Comparison of ENCODE assay signal across 1 cellular context in the genomic region with DNA sequence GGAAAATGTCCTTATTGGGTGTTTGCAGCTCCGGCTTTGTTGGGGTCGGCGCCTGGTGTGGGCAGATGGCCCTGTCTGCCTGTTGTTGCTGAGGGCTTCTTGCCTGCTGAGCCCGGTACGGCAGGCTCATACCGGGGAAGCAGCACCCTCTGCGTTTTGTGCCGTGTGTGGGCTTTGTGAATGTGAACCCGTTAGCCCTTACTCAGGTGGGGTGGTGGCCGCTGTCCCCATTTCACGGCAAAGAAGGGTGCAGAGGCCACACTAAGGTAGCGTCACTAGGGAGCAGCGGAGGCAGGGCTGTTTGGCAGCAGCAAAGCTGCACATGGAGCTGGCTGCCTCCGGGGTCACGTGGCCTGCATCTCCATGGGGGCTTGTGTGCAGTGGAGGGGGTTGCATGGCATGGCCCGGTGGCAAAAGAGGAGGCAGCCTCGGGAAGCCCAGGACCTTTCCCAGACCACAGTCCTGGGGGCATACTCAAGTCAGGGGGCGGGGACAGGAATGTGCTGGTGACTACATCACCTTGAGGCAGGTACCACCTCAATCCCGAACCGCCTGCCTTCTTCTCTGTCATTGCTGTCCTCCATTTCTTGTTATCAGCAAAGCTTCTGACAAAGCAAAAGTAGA.
A peak's percentile ranks its signal among the peaks of the same experiment; 100 is the strongest.
TF ChIP-seq lines count a peak whose summit lies in the region.

No MANE protein-coding gene starts in this region.

TF ChIP-seq in K562, 482 proteins besides CTCF, POLR2A, EP300 and RAD21:
- TF ChIP-seq CTBP1 (IDR thresholded peaks at IDR 0.05; ENCODE audit: borderline replicate concordance) (no peak), KLF10 (CRISPR knock-in tag; IDR thresholded peaks at IDR 0.05) (no peak), ZEB2 (IDR thresholded peaks at IDR 0.05) (peak; percentile 37; the same call in 1 of the 2 replicates), XRCC4 (IDR thresholded peaks at IDR 0.05; ENCODE audit: extremely low read depth, insufficient read depth, insufficient read length) (no peak), ZFP36 (IDR thresholded peaks at IDR 0.05; ENCODE audit: low read depth, low read length, partially characterized antibody) (peak; percentile 80), ZNF311 (CRISPR knock-in tag; IDR thresholded peaks at IDR 0.05) (no peak), ZNF134 (CRISPR knock-in tag; conservative IDR thresholded peaks at IDR 0.05) (no peak), CHD2 (IDR thresholded peaks at IDR 0.05; ENCODE audit: low read depth, low read length) (no peak), XRCC3 (IDR thresholded peaks at IDR 0.05) (no peak), EGR1 (conservative IDR thresholded peaks at IDR 0.05) (no peak)
- TF ChIP-seq, protein P1, sequence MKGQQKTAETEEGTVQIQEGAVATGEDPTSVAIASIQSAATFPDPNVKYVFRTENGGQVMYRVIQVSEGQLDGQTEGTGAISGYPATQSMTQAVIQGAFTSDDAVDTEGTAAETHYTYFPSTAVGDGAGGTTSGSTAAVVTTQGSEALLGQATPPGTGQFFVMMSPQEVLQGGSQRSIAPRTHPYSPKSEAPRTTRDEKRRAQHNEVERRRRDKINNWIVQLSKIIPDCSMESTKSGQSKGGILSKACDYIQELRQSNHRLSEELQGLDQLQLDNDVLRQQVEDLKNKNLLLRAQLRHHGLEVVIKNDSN (CRISPR knock-in tag; IDR thresholded peaks at IDR 0.05) = peak; percentile 68
- TF ChIP-seq, protein P2, sequence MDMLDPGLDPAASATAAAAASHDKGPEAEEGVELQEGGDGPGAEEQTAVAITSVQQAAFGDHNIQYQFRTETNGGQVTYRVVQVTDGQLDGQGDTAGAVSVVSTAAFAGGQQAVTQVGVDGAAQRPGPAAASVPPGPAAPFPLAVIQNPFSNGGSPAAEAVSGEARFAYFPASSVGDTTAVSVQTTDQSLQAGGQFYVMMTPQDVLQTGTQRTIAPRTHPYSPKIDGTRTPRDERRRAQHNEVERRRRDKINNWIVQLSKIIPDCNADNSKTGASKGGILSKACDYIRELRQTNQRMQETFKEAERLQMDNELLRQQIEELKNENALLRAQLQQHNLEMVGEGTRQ (CRISPR knock-in tag; IDR thresholded peaks at IDR 0.05) = peak; percentile 58
- TF ChIP-seq, protein P3, sequence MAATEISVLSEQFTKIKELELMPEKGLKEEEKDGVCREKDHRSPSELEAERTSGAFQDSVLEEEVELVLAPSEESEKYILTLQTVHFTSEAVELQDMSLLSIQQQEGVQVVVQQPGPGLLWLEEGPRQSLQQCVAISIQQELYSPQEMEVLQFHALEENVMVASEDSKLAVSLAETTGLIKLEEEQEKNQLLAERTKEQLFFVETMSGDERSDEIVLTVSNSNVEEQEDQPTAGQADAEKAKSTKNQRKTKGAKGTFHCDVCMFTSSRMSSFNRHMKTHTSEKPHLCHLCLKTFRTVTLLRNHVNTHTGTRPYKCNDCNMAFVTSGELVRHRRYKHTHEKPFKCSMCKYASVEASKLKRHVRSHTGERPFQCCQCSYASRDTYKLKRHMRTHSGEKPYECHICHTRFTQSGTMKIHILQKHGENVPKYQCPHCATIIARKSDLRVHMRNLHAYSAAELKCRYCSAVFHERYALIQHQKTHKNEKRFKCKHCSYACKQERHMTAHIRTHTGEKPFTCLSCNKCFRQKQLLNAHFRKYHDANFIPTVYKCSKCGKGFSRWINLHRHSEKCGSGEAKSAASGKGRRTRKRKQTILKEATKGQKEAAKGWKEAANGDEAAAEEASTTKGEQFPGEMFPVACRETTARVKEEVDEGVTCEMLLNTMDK (IDR thresholded peaks at IDR 0.05; ENCODE audit: borderline replicate concordance, insufficient read depth, low read depth, low read length, poor library complexity, severe bottlenecking) = no peak
- TF ChIP-seq, protein P4, sequence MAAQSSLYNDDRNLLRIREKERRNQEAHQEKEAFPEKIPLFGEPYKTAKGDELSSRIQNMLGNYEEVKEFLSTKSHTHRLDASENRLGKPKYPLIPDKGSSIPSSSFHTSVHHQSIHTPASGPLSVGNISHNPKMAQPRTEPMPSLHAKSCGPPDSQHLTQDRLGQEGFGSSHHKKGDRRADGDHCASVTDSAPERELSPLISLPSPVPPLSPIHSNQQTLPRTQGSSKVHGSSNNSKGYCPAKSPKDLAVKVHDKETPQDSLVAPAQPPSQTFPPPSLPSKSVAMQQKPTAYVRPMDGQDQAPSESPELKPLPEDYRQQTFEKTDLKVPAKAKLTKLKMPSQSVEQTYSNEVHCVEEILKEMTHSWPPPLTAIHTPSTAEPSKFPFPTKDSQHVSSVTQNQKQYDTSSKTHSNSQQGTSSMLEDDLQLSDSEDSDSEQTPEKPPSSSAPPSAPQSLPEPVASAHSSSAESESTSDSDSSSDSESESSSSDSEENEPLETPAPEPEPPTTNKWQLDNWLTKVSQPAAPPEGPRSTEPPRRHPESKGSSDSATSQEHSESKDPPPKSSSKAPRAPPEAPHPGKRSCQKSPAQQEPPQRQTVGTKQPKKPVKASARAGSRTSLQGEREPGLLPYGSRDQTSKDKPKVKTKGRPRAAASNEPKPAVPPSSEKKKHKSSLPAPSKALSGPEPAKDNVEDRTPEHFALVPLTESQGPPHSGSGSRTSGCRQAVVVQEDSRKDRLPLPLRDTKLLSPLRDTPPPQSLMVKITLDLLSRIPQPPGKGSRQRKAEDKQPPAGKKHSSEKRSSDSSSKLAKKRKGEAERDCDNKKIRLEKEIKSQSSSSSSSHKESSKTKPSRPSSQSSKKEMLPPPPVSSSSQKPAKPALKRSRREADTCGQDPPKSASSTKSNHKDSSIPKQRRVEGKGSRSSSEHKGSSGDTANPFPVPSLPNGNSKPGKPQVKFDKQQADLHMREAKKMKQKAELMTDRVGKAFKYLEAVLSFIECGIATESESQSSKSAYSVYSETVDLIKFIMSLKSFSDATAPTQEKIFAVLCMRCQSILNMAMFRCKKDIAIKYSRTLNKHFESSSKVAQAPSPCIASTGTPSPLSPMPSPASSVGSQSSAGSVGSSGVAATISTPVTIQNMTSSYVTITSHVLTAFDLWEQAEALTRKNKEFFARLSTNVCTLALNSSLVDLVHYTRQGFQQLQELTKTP (IDR thresholded peaks at IDR 0.05; ENCODE audit: low read depth in 1 of 2, partially characterized antibody in 2 of 2) = no peak
